Comparison of ENCODE assay signal across 1 cellular context in genomic region chr4:177349191-177349590, GRCh38.
TF ChIP-seq lines count a peak whose summit lies in the region.

No MANE protein-coding gene starts in this region.

TF ChIP-seq in GM23338, 12 proteins besides CTCF, POLR2A, EP300 and RAD21 (continued from another document):
- TF ChIP-seq REST (IDR thresholded peaks at IDR 0.05; ENCODE audit: unreplicated experiment) (no peak), ZNF331 (CRISPR knock-in tag; IDR thresholded peaks at IDR 0.05; ENCODE audit: low read depth) (no peak), STAT1 (IDR thresholded peaks at IDR 0.05; ENCODE audit: unreplicated experiment) (no peak), ZNF462 (CRISPR knock-in tag; IDR thresholded peaks at IDR 0.05) (no peak), NANOG (IDR thresholded peaks at IDR 0.05; ENCODE audit: borderline replicate concordance) (no peak), EZH2 (IDR thresholded peaks at IDR 0.05; ENCODE audit: low read depth, unreplicated experiment) (no peak), ETS1 (IDR thresholded peaks at IDR 0.05) (no peak)
